8 cellular contexts compared by ENCODE assay signal in the genomic region with DNA sequence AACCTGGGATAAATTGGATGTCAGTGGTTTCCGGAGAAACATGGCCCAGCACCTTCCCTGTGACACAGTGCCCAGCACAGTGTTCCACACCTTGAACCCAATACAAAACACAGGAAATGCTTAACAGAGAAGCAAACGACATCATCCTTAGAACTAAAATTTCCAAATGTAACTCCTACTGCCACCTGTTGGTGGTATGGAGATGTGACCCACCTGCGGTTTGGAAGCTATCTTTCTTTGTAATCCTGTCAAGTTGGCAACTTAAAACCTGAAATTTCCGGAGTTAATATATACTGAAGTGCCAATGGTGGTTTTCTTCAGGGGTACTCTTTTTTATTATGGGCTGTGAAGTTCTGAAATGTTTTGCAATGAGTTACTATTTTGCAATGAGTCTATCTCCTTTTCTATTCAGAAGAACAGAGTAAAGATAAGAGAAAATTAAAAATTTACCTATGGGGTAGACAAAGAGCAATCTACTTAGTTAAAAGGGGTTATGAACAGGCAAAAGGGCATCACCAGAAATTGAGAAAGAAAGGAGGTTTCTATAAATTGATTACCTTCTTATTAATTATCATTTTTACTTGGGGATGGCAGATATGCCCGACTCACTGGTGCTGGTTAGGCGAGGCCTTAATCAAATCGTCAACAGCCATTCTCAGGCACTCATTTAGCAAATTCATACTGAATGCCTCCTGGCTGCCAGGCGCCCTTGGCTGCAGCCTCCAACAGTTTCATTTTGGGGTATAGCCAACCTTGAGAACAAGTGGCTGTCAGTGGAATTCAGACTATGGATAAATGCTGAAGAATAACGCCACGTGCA.
A peak's percentile ranks its signal among the peaks of the same experiment; 100 is the strongest.
DNase-seq lines count a peak whose midpoint lies in the region; ATAC-seq, FAIRE-seq and TF ChIP-seq lines count a peak whose summit lies in the region.

No MANE protein-coding gene starts in this region.

- CTCF ChIA-PET in activated CD4-positive, alpha-beta T cell treated with anti-CD3 and anti-CD28 coated beads for 36 hours (lab: Charles Lee): no interaction called here

- peak; percentile 8 for DNase-seq in activated CD4-positive, alpha-beta T cell treated with anti-CD3 and anti-CD28 coated beads for 36 hours
- DNase-seq in activated CD4-positive, alpha-beta T cell treated with anti-CD3 and anti-CD28 coated beads for 1 hour: no peak
- peak; percentile 7 for DNase-seq in NCI-H146 (lab: John Stamatoyannopoulos, UW)
- DNase-seq in bronchial epithelial cell (ENCODE audit: low read depth): peak; percentile 7
- no peak for DNase-seq in omental fat pad (ENCODE audit: low spot score)
- no peak for DNase-seq in stimulated activated naive B cell treated with anti-CD40 and anti-IgM and Interleukin-4, amounts not matched to agents 10 μg/mL and 1 μg/mL and 100 μg/mL, for 72 hours
- no peak for DNase-seq in effector CD4-positive, alpha-beta T cell

- H3K36me3 Mint-ChIP-seq in activated CD4-positive, alpha-beta T cell treated with anti-CD3 and anti-CD28 coated beads for 36 hours (ENCODE audit: low read depth): no peaks in the 10 kb centered on the region
- H3K36me3 Mint-ChIP-seq in stimulated activated naive B cell treated with anti-CD40 and anti-IgM and Interleukin-4, amounts not matched to agents 10 μg/mL and 1 μg/mL and 100 μg/mL, for 72 hours: no peaks in the 10 kb centered on the region
- no peaks in the 10 kb centered on the region for H3K36me3 Mint-ChIP-seq in activated T-helper 17 cell treated with anti-CD3 and anti-CD28 coated beads, Interleukin-2, amount 50 U/mL, for 72 hours (ENCODE audit: low read depth)

- POLR2A ChIA-PET in activated CD4-positive, alpha-beta T cell treated with anti-CD3 and anti-CD28 coated beads for 36 hours (lab: Charles Lee): no interaction called here

- no peak overlapping the region for H3K27ac Mint-ChIP-seq in activated CD4-positive, alpha-beta T cell treated with anti-CD3 and anti-CD28 coated beads for 36 hours
- H3K27ac Mint-ChIP-seq in stimulated activated naive B cell treated with anti-CD40 and anti-IgM and Interleukin-4, amounts not matched to agents 10 μg/mL and 1 μg/mL and 100 μg/mL, for 72 hours: no peak overlapping the region
- H3K27ac Mint-ChIP-seq in activated T-helper 17 cell treated with anti-CD3 and anti-CD28 coated beads, Interleukin-2, amount 50 U/mL, for 72 hours: no peak overlapping the region

- peaks cover 6% of the 10 kb centered on the region for H3K27me3 Mint-ChIP-seq in activated CD4-positive, alpha-beta T cell treated with anti-CD3 and anti-CD28 coated beads for 36 hours
- H3K27me3 Mint-ChIP-seq in stimulated activated naive B cell treated with anti-CD40 and anti-IgM and Interleukin-4, amounts not matched to agents 10 μg/mL and 1 μg/mL and 100 μg/mL, for 72 hours: peaks cover 0 to 4% of the 10 kb centered on the region in 2 donors
- H3K27me3 Mint-ChIP-seq in activated T-helper 17 cell treated with anti-CD3 and anti-CD28 coated beads, Interleukin-2, amount 50 U/mL, for 72 hours: no peaks in the 10 kb centered on the region

- H3K9me3 Mint-ChIP-seq in activated CD4-positive, alpha-beta T cell treated with anti-CD3 and anti-CD28 coated beads for 36 hours (ENCODE audit: low read depth): no peaks in the 10 kb centered on the region
- peaks cover 0 to 1% of the 10 kb centered on the region in 2 donors for H3K9me3 Mint-ChIP-seq in stimulated activated naive B cell treated with anti-CD40 and anti-IgM and Interleukin-4, amounts not matched to agents 10 μg/mL and 1 μg/mL and 100 μg/mL, for 72 hours
- H3K9me3 Mint-ChIP-seq in activated T-helper 17 cell treated with anti-CD3 and anti-CD28 coated beads, Interleukin-2, amount 50 U/mL, for 72 hours: no peaks in the 10 kb centered on the region

- no peak overlapping the region for H3K4me3 ChIP-seq in bronchial epithelial cell (ENCODE audit: low read depth, low read length)

- no peaks in the 10 kb centered on the region for H3K4me1 Mint-ChIP-seq in activated CD4-positive, alpha-beta T cell treated with anti-CD3 and anti-CD28 coated beads for 36 hours
- H3K4me1 Mint-ChIP-seq in stimulated activated naive B cell treated with anti-CD40 and anti-IgM and Interleukin-4, amounts not matched to agents 10 μg/mL and 1 μg/mL and 100 μg/mL, for 72 hours: no peaks in the 10 kb centered on the region
- no peaks in the 10 kb centered on the region for H3K4me1 Mint-ChIP-seq in activated T-helper 17 cell treated with anti-CD3 and anti-CD28 coated beads, Interleukin-2, amount 50 U/mL, for 72 hours

- no peaks in the 10 kb centered on the region for H3K27me3 ChIP-seq in bronchial epithelial cell (ENCODE audit: control insufficient read depth, insufficient read depth, low read length)

- FAIRE-seq in bronchial epithelial cell (lab: Jason Lieb, UNC): no peak

- intact Hi-C loops in activated CD4-positive, alpha-beta T cell treated with anti-CD3 and anti-CD28 coated beads for 36 hours (cut with DNase I, micrococcal nuclease): loop anchor here in 1 of 2 experiments (2.0 kb wide), 1 partner anchor 792 kb away; no protein-coding TSS in a partner anchor

- no peak for ATAC-seq in activated CD4-positive, alpha-beta T cell treated with anti-CD3 and anti-CD28 coated beads for 36 hours
- peak; percentile 37 for ATAC-seq in omental fat pad (ENCODE audit: low FRiP score)
- no peak for ATAC-seq in stimulated activated naive B cell treated with anti-CD40 and anti-IgM and Interleukin-4, amounts not matched to agents 10 μg/mL and 1 μg/mL and 100 μg/mL, for 72 hours (replicated peaks)
- ATAC-seq in activated T-helper 17 cell treated with anti-CD3 and anti-CD28 coated beads, Interleukin-2, amount 50 U/mL, for 72 hours (replicated peaks): no peak

- no peaks in the 10 kb centered on the region for H3K36me3 ChIP-seq in bronchial epithelial cell (ENCODE audit: control insufficient read depth, insufficient read depth, low read length)

- TF ChIP-seq CTCF in bronchial epithelial cell (IDR thresholded peaks at IDR 0.05; ENCODE audit: insufficient read depth, low read length, severe bottlenecking) (peak; percentile 17), omental fat pad (IDR thresholded peaks at IDR 0.05) (no peak)

- no peak overlapping the region for H3K4me3 Mint-ChIP-seq in activated CD4-positive, alpha-beta T cell treated with anti-CD3 and anti-CD28 coated beads for 36 hours
- H3K4me3 Mint-ChIP-seq in stimulated activated naive B cell treated with anti-CD40 and anti-IgM and Interleukin-4, amounts not matched to agents 10 μg/mL and 1 μg/mL and 100 μg/mL, for 72 hours: no peak overlapping the region
- no peak overlapping the region for H3K4me3 Mint-ChIP-seq in activated T-helper 17 cell treated with anti-CD3 and anti-CD28 coated beads, Interleukin-2, amount 50 U/mL, for 72 hours

Comparison
In these comparisons a context has a peak if more than half of its experiments do, and no peak if none do; other contexts are left out.
1. DNase-seq: peak in activated CD4-positive, alpha-beta T cell treated with anti-CD3 and anti-CD28 coated beads for 36 hours (single experiment), NCI-H146 (single experiment) and bronchial epithelial cell (single experiment); none in activated CD4-positive, alpha-beta T cell treated with anti-CD3 and anti-CD28 coated beads for 1 hour (single experiment), omental fat pad (single experiment), stimulated activated naive B cell treated with anti-CD40 and anti-IgM and Interleukin-4, amounts not matched to agents 10 μg/mL and 1 μg/mL and 100 μg/mL, for 72 hours (single experiment) and effector CD4-positive, alpha-beta T cell (single experiment).